ENCODE assay signal across 2 cellular contexts in the genomic region with DNA sequence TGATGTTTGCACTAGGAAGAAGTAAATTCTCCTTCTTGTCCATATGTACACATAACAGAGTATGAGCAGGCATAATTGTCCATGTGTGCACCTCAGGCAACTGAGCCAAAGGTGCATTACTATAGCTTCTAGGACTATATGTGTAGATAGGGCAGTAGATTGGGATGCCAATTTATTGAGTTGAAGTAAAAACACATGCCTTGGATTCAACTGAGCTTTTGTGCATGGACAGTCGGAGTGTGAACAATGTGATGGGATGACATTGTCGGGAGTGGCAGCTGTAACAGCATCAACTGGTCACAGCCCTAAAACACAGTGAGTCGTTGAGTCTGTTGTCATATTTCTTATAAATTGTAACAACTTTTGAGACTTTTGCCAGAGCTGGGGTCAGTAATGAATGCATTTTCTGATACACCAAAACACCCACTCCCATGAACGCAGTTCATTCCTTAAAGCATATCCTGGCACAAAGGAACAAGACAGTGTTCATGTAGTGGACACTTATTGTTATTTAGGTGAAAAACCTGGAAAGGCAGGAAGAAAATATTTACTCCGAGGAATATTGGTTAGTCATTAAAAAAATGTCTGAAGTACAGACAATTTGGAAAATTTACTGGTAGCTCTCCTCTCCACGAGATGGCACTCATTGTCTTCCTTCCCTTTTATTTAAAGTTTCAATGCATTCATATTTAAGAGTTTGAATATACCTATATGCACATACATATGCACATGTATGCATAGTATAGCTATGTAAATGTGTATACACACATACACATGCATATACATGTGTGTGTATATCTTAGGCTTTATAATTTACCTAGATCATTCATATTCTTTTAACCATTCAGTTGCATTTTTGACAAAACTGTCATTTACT.
A peak's percentile ranks its signal among the peaks of the same experiment; 100 is the strongest.
TF ChIP-seq lines count a peak whose summit lies in the region.

No MANE protein-coding gene starts in this region.

TF ChIP-seq in A549, 52 proteins besides CTCF, POLR2A, EP300 and RAD21:
- TF ChIP-seq HOXB5 (CRISPR knock-in tag; IDR thresholded peaks at IDR 0.05) (no peak), NR3C1 (IDR thresholded peaks at IDR 0.05) (no peak), JUNB (IDR thresholded peaks at IDR 0.05) (no peak), HDAC2 (IDR thresholded peaks at IDR 0.05) (no peak), SMC3 (IDR thresholded peaks at IDR 0.05) (peak; percentile 76)
TF ChIP-seq in A549: peak in this region for 1.

TF ChIP-seq in endothelial cell of umbilical vein, 7 proteins besides CTCF, POLR2A, EP300 and RAD21:
- TF ChIP-seq MYC (IDR thresholded peaks at IDR 0.05; ENCODE audit: low read depth, low read length) (no peak), FOS (IDR thresholded peaks at IDR 0.05; ENCODE audit: borderline replicate concordance, insufficient read depth, low read length) (no peak), POLR2AphosphoS5 (IDR thresholded peaks at IDR 0.05; ENCODE audit: insufficient read depth, low read depth, low read length) (no peak), EZH2 (IDR thresholded peaks at IDR 0.05; ENCODE audit: borderline replicate concordance, low read depth, low read length, severe bottlenecking) (no peak), GATA2 (IDR thresholded peaks at IDR 0.05; ENCODE audit: insufficient read depth, insufficient read length, low read depth, low read length) (no peak), JUN (IDR thresholded peaks at IDR 0.05; ENCODE audit: borderline replicate concordance, insufficient read depth, insufficient read length, low read depth) (no peak)
- TF ChIP-seq, protein P1, sequence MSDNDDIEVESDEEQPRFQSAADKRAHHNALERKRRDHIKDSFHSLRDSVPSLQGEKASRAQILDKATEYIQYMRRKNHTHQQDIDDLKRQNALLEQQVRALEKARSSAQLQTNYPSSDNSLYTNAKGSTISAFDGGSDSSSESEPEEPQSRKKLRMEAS (IDR thresholded peaks at IDR 0.05; ENCODE audit: insufficient read depth, insufficient read length), result no peak
